10 cellular contexts compared by ENCODE assay signal in genomic region chr6:85580878-85581267, GRCh38. TPM values are rescaled to one million over a fixed set of nuclear protein-coding genes. Genes with fewer than 3 reads are reported as not detected.
DNase-seq lines count a peak whose midpoint lies in the region; ATAC-seq and TF ChIP-seq lines count a peak whose summit lies in the region.
"Had no signal": no experiment of that assay in that cellular context is flagged by ENCODE, and none has a peak within 500 bp of the region (broad histone marks: within the 10 kb centered on the region; RNA-seq: fewer than 3 reads in every experiment).

No MANE protein-coding gene starts in this region.

- peak overlapping the region in 3 of 12 donors; percentile 16 to 36 (median 20) for H3K27ac ChIP-seq in heart left ventricle
- H3K27ac ChIP-seq in right atrium auricular region, result no peak overlapping the region
- peak overlapping the region; percentile 42 to 76 (median 64) for H3K27ac ChIP-seq in stomach
- H3K27ac ChIP-seq: VCaP had no signal

- TF ChIP-seq POLR2A in heart left ventricle (IDR thresholded peaks at IDR 0.05) (no peak), stomach (IDR thresholded peaks at IDR 0.05) (no peak)

- no peaks in the 10 kb centered on the region for H3K27me3 Mint-ChIP-seq in dendritic cell treated with granulocyte-macrophage colony-stimulating factor and Interleukin-4, amounts not matched to agents 40 ng/mL and 50 ng/mL, for 4 days
- H3K27me3 Mint-ChIP-seq in activated CD4-positive, alpha-beta T cell treated with anti-CD3 and anti-CD28 coated beads, Interleukin-2, amount 10 ng/mL, durations not matched to agents 7 days and 5 days, result no peaks in the 10 kb centered on the region
- H3K27me3 Mint-ChIP-seq: CD4-positive, CD25-positive, alpha-beta regulatory T cell had no signal

- 22 to 73% (median 65%) methylated on average over 1 of the region's 1 CpG for WGBS in heart left ventricle, 4 donors
- WGBS in stomach, 5 donors, result 38 to 79% (median 68%) methylated on average over 1 of the region's 1 CpG

- H3K27me3 ChIP-seq in heart left ventricle (no peaks in the 10 kb centered on the region), right atrium auricular region (no peaks in the 10 kb centered on the region), stomach (no peaks in the 10 kb centered on the region)

- H3K9me3 ChIP-seq in heart left ventricle (peaks cover 0 to 38% (median 13%) of the 10 kb centered on the region in 12 donors), right atrium auricular region (peaks cover 0 to 15% of the 10 kb centered on the region in 2 donors), stomach (peaks cover 0 to 23% (median 3%) of the 10 kb centered on the region in 4 donors)

- no peak overlapping the region for H3K4me3 Mint-ChIP-seq in dendritic cell treated with granulocyte-macrophage colony-stimulating factor and Interleukin-4, amounts not matched to agents 40 ng/mL and 50 ng/mL, for 4 days
- H3K4me3 Mint-ChIP-seq in activated CD4-positive, alpha-beta T cell treated with anti-CD3 and anti-CD28 coated beads, Interleukin-2, amount 10 ng/mL, durations not matched to agents 7 days and 5 days, result no peak overlapping the region

- CTCF ChIA-PET in activated CD4-positive, alpha-beta T cell treated with anti-CD3 and anti-CD28 coated beads, Interleukin-2, amount 10 ng/mL, durations not matched to agents 7 days and 5 days (lab: Charles Lee), result interaction anchor here (0.6 to 1.4 kb wide), 2 partner anchors 10 to 16 kb away, joined by 3 read pairs; no protein-coding TSS in a partner anchor

- peaks cover 26% of the 10 kb centered on the region for H3K4me1 Mint-ChIP-seq in dendritic cell treated with granulocyte-macrophage colony-stimulating factor and Interleukin-4, amounts not matched to agents 40 ng/mL and 50 ng/mL, for 4 days (ENCODE audit: low read depth)
- peaks cover 3% of the 10 kb centered on the region for H3K4me1 Mint-ChIP-seq in activated CD4-positive, alpha-beta T cell treated with anti-CD3 and anti-CD28 coated beads, Interleukin-2, amount 10 ng/mL, durations not matched to agents 7 days and 5 days

- no peak for TF ChIP-seq CTCF in heart left ventricle (IDR thresholded peaks at IDR 0.05)
- no peak for TF ChIP-seq CTCF in right atrium auricular region (IDR thresholded peaks at IDR 0.05)
- no peak for TF ChIP-seq CTCF in stomach (IDR thresholded peaks at IDR 0.05)

- H3K27ac Mint-ChIP-seq in dendritic cell treated with granulocyte-macrophage colony-stimulating factor and Interleukin-4, amounts not matched to agents 40 ng/mL and 50 ng/mL, for 4 days, result peak overlapping the region; percentile 15
- no peak overlapping the region for H3K27ac Mint-ChIP-seq in activated CD4-positive, alpha-beta T cell treated with anti-CD3 and anti-CD28 coated beads, Interleukin-2, amount 10 ng/mL, durations not matched to agents 7 days and 5 days

- H3K4me3 ChIP-seq in heart left ventricle (no peak overlapping the region), right atrium auricular region (no peak overlapping the region), stomach (no peak overlapping the region)

- H3K36me3 Mint-ChIP-seq in dendritic cell treated with granulocyte-macrophage colony-stimulating factor and Interleukin-4, amounts not matched to agents 40 ng/mL and 50 ng/mL, for 4 days (ENCODE audit: low read depth), result peaks cover 53% of the 10 kb centered on the region
- peaks cover 45% of the 10 kb centered on the region for H3K36me3 Mint-ChIP-seq in activated CD4-positive, alpha-beta T cell treated with anti-CD3 and anti-CD28 coated beads, Interleukin-2, amount 10 ng/mL, durations not matched to agents 7 days and 5 days (ENCODE audit: low read depth)

- intact Hi-C loops in heart left ventricle (cut with DNase I), result no loop called here
- intact Hi-C loops in dendritic cell treated with granulocyte-macrophage colony-stimulating factor and Interleukin-4, amounts not matched to agents 40 ng/mL and 50 ng/mL, for 4 days (cut with micrococcal nuclease), result no loop called here
- intact Hi-C loops in stomach (cut with DNase I; ENCODE audit: low total_unique reads), result no loop called here

- ATAC-seq in heart left ventricle (peak; percentile 88 to 96 (median 92)), HG03342 (IDR thresholded peaks at IDR 0.05; ENCODE audit: unreplicated experiment) (peak; percentile 79), HG03521 (IDR thresholded peaks at IDR 0.05; ENCODE audit: unreplicated experiment) (no peak), HG03108 (IDR thresholded peaks at IDR 0.05; ENCODE audit: unreplicated experiment) (no peak)

- H3K9me3 Mint-ChIP-seq in dendritic cell treated with granulocyte-macrophage colony-stimulating factor and Interleukin-4, amounts not matched to agents 40 ng/mL and 50 ng/mL, for 4 days, result peaks cover 45% of the 10 kb centered on the region
- peaks cover 29% of the 10 kb centered on the region for H3K9me3 Mint-ChIP-seq in activated CD4-positive, alpha-beta T cell treated with anti-CD3 and anti-CD28 coated beads, Interleukin-2, amount 10 ng/mL, durations not matched to agents 7 days and 5 days

- H3K4me1 ChIP-seq in heart left ventricle, result peaks cover 0 to 51% (median 36%) of the 10 kb centered on the region in 12 donors
- H3K4me1 ChIP-seq in right atrium auricular region, result peaks cover 0 to 45% of the 10 kb centered on the region in 2 donors
- peaks cover 9 to 58% (median 40%) of the 10 kb centered on the region in 4 donors for H3K4me1 ChIP-seq in stomach

- POLR2A ChIA-PET in activated CD4-positive, alpha-beta T cell treated with anti-CD3 and anti-CD28 coated beads, Interleukin-2, amount 10 ng/mL, durations not matched to agents 7 days and 5 days (lab: Charles Lee), result no interaction called here

- DNase-seq in heart left ventricle (peak; percentile 19 to 68 (median 67)), right atrium auricular region (ENCODE audit: low spot score) (no peak), stomach (peak; percentile 45)
- DNase-seq in activated CD4-positive, alpha-beta T cell treated with anti-CD3 and anti-CD28 coated beads, Interleukin-2, amount 10 ng/mL, durations not matched to agents 7 days and 5 days, result no peak
- DNase-seq: CD4-positive, CD25-positive, alpha-beta regulatory T cell had no signal

- TF ChIP-seq EP300 in stomach (IDR thresholded peaks at IDR 0.05), result no peak

- H3K36me3 ChIP-seq in heart left ventricle (peaks cover 0 to 3% (median 0%) of the 10 kb centered on the region in 9 donors), right atrium auricular region (no peaks in the 10 kb centered on the region), stomach (peaks cover 0 to 7% (median 0%) of the 10 kb centered on the region in 4 donors)

RNA-seq across cellular contexts. Expression of gene SNX14, which starts 12.8 kb away (rescaled TPM):
- total RNA-seq in heart left ventricle (10 to 100 TPM; 23.3 to 41.8 (median 31.8) TPM), right atrium auricular region (10 to 100 TPM; 37.7 to 57.2 TPM), stomach (100 to 1,000 TPM in 2 of 5 donors, 10 to 100 TPM in 3; 21.6 to 209 (median 85.3) TPM)
- polyA plus RNA-seq in heart left ventricle (10 to 100 TPM; 30.6 to 37.3 TPM), stomach (10 to 100 TPM; 11.2 to 63.8 (median 24.9) TPM)
- total RNA-seq in activated CD4-positive, alpha-beta T cell treated with anti-CD3 and anti-CD28 coated beads, Interleukin-2, amount 10 ng/mL, durations not matched to agents 7 days and 5 days, result 10 to 100 TPM; 29.1 to 49.0 TPM

Comparison
In these comparisons a context has a peak if more than half of its experiments do, and no peak if none do; other contexts are left out.
1. DNase-seq: peak in heart left ventricle (5 of 5) and stomach (single experiment); none in right atrium auricular region (single experiment) and activated CD4-positive, alpha-beta T cell treated with anti-CD3 and anti-CD28 coated beads, Interleukin-2, amount 10 ng/mL, durations not matched to agents 7 days and 5 days (single experiment).
2. ATAC-seq: peak in heart left ventricle (4 of 4) and HG03342 (single experiment); none in HG03521 (single experiment) and HG03108 (single experiment).
3. H3K27ac ChIP-seq: peak in stomach (5 of 5); none in right atrium auricular region (0 of 2).